11 cellular contexts compared by ENCODE assay signal in genomic region chr19:2186071-2186846, GRCh38. TPM values are rescaled to one million over a fixed set of nuclear protein-coding genes. Genes with fewer than 3 reads are reported as not detected.
DNase-seq lines count a peak whose midpoint lies in the region; ATAC-seq and TF ChIP-seq lines count a peak whose summit lies in the region.
"Had no signal": no experiment of that assay in that cellular context is flagged by ENCODE, and none has a peak within 500 bp of the region (broad histone marks: within the 10 kb centered on the region; RNA-seq: fewer than 3 reads in every experiment).

No MANE protein-coding gene starts in this region.

- intact Hi-C loops in CD8-positive, alpha-beta T cell (cut with DNase I, micrococcal nuclease) = no loop called here

- H3K27ac ChIP-seq in CD8-positive, alpha-beta T cell (ENCODE audit: low read depth, low read length) = no peak overlapping the region

- H3K27ac Mint-ChIP-seq in CD8-positive, alpha-beta T cell = no peak overlapping the region
- H3K27ac Mint-ChIP-seq: activated naive CD4-positive, alpha-beta T cell treated with anti-CD3 and anti-CD28 coated beads, Interleukin-2, amount 10 ng/mL, durations not matched to agents 7 days and 5 days; naive thymus-derived CD4-positive, alpha-beta T cell had no signal

- H3K4me1 Mint-ChIP-seq in CD8-positive, alpha-beta T cell (ENCODE audit: low read depth) = no peaks in the 10 kb centered on the region
- H3K4me1 Mint-ChIP-seq: activated naive CD4-positive, alpha-beta T cell treated with anti-CD3 and anti-CD28 coated beads, Interleukin-2, amount 10 ng/mL, durations not matched to agents 7 days and 5 days had no signal

- peak overlapping the region; percentile 16 for H3K4me3 ChIP-seq in choroid plexus epithelial cell (ENCODE audit: low read depth, low read length)
- H3K4me3 ChIP-seq in skeletal muscle cell (ENCODE audit: low read depth, low read length) = no peak overlapping the region
- H3K4me3 ChIP-seq in CD8-positive, alpha-beta T cell (ENCODE audit: low read depth, low read length) = no peak overlapping the region

- POLR2A ChIA-PET in CD8-positive, alpha-beta T cell (lab: Charles Lee) = no interaction called here

- in situ Hi-C loops in G401 (cut with HindIII; ENCODE audit: low sequenced_read_pairs) = no loop called here

- no peak for TF ChIP-seq CTCF in choroid plexus epithelial cell (conservative IDR thresholded peaks at IDR 0.05; ENCODE audit: low read depth, low read length)
- TF ChIP-seq CTCF in CD8-positive, alpha-beta T cell (IDR thresholded peaks at IDR 0.05) = no peak

- no peaks in the 10 kb centered on the region for H3K9me3 ChIP-seq in CD8-positive, alpha-beta T cell (ENCODE audit: low read length)

- CTCF ChIA-PET in CD8-positive, alpha-beta T cell (lab: Charles Lee) = interaction anchor here (0.5 to 1.2 kb wide), 2 partner anchors 9 to 284 kb away, joined by 3 to 6 read pairs; no protein-coding TSS in a partner anchor

- H3K9me3 Mint-ChIP-seq in CD8-positive, alpha-beta T cell = no peaks in the 10 kb centered on the region
- H3K9me3 Mint-ChIP-seq: activated naive CD4-positive, alpha-beta T cell treated with anti-CD3 and anti-CD28 coated beads, Interleukin-2, amount 10 ng/mL, durations not matched to agents 7 days and 5 days had no signal

- H3K36me3 Mint-ChIP-seq in CD8-positive, alpha-beta T cell = peaks cover 58% of the 10 kb centered on the region

- ATAC-seq in HG03280 (IDR thresholded peaks at IDR 0.05; ENCODE audit: unreplicated experiment) (no peak), HG03175 (IDR thresholded peaks at IDR 0.05; ENCODE audit: unreplicated experiment) (no peak)
- ATAC-seq in CD8-positive, alpha-beta T cell = no peak
- ATAC-seq: naive thymus-derived CD4-positive, alpha-beta T cell had no signal

- H3K4me3 Mint-ChIP-seq in CD8-positive, alpha-beta T cell = no peak overlapping the region
- H3K4me3 Mint-ChIP-seq: activated naive CD4-positive, alpha-beta T cell treated with anti-CD3 and anti-CD28 coated beads, Interleukin-2, amount 10 ng/mL, durations not matched to agents 7 days and 5 days; naive thymus-derived CD4-positive, alpha-beta T cell had no signal

- no peaks in the 10 kb centered on the region for H3K4me1 ChIP-seq in CD8-positive, alpha-beta T cell (ENCODE audit: insufficient read depth, low read length)

- no peaks in the 10 kb centered on the region for H3K27me3 ChIP-seq in CD8-positive, alpha-beta T cell (ENCODE audit: insufficient read depth, low read length)

- no peaks in the 10 kb centered on the region for H3K27me3 Mint-ChIP-seq in CD8-positive, alpha-beta T cell (ENCODE audit: low read depth)
- H3K27me3 Mint-ChIP-seq: activated naive CD4-positive, alpha-beta T cell treated with anti-CD3 and anti-CD28 coated beads, Interleukin-2, amount 10 ng/mL, durations not matched to agents 7 days and 5 days; naive thymus-derived CD4-positive, alpha-beta T cell had no signal

- H3K36me3 ChIP-seq in CD8-positive, alpha-beta T cell (ENCODE audit: insufficient read depth, low read length) = peaks cover 7% of the 10 kb centered on the region

- DNase-seq in G401 (ENCODE audit: low spot score) = peak; percentile 80
- DNase-seq in choroid plexus epithelial cell (ENCODE audit: low read depth) = peak; percentile 91
- peak; percentile 6 for DNase-seq in kidney tubule cell (ENCODE audit: low spot score)
- peak; percentile 76 for DNase-seq in skeletal muscle cell (ENCODE audit: low read depth)
- DNase-seq in glomerular visceral epithelial cell (ENCODE audit: extremely low spot score) = no peak
- no peak for DNase-seq in CD8-positive, alpha-beta T cell
- DNase-seq: activated naive CD4-positive, alpha-beta T cell treated with anti-CD3 and anti-CD28 coated beads, Interleukin-2, amount 10 ng/mL, durations not matched to agents 7 days and 5 days; Karpas-422; naive thymus-derived CD4-positive, alpha-beta T cell had no signal

RNA-seq across cellular contexts. Expression of gene DOT1L, which starts 22.5 kb away (rescaled TPM):
- 12.1 and 14.8 TPM in 2 replicates for total RNA-seq in G401 (2014; rRNA removed; shearing (Covaris generic))
- 10 to 100 TPM; 32.8 to 34.7 TPM for total RNA-seq in CD8-positive, alpha-beta T cell

RNA-seq across cellular contexts. Expression of gene AP3D1, which starts 34.9 kb away (rescaled TPM):
- total RNA-seq in G401 (2014; rRNA removed; shearing (Covaris generic)) = 195 and 235 TPM in 2 replicates
- 10 to 100 TPM; 39.4 to 42.5 TPM for total RNA-seq in CD8-positive, alpha-beta T cell

RNA-seq across cellular contexts. Expression of gene PLEKHJ1, which starts 49.9 kb away (rescaled TPM):
- total RNA-seq in G401 (2014; rRNA removed; shearing (Covaris generic)) = 172 and 182 TPM in 2 replicates
- 10 to 100 TPM; 25.9 to 26.1 TPM for total RNA-seq in CD8-positive, alpha-beta T cell

RNA-seq across cellular contexts. Expression of gene SF3A2, which starts 50.4 kb away (rescaled TPM):
- 21.9 and 33.0 TPM in 2 replicates for total RNA-seq in G401 (2014; rRNA removed; shearing (Covaris generic))
- total RNA-seq in CD8-positive, alpha-beta T cell = 100 to 1,000 TPM; 164 to 167 TPM

Comparison
In these comparisons a context has a peak if more than half of its experiments do, and no peak if none do; other contexts are left out.
1. DNase-seq: peak in G401 (single experiment), choroid plexus epithelial cell (single experiment), kidney tubule cell (single experiment) and skeletal muscle cell (single experiment); none in glomerular visceral epithelial cell (single experiment) and CD8-positive, alpha-beta T cell (0 of 7).